Comparison of ENCODE assay signal across 13 cellular contexts in the genomic region with DNA sequence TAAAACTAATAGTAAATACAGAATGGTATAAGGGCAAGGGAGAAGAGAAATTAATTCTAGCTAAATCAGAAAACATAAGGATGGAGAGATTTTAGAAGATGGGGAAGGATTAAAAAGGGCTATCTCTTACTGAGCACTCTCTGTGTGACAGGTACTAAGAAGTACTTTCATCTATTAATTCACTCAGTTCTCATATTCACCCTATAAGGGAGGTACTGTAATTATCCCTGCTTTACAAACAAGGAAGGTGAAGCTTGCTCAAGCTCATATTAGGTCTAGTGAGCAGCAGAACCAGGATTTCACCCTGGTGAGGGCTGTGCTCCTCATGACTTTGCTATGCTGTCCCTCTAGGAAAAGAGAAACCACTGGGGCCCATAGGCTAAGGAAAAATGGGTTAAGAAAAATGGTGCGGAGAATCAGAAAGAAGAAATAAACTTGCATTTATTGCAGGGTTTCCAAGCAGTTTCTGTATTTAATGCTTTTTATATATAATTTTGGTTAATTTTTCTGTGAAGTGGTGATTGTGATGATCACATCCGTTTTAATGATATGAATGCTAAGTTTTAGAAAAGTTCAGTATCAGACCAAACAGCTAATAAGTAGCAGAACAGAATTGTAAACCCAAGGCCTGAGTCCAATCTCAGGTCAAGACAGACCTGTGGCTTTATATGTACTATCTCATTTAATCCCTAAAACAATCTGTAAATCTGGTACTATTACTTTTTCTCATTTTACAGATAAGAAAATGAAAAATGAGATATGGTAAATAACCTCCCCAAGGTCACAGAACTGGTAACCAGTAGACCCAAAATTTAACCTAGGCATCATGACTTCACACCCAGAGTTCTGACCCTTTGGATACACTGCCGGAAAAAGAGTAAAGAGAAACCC. TPM values are rescaled to one million over a fixed set of nuclear protein-coding genes. Genes with fewer than 3 reads are reported as not detected.
DNase-seq lines count a peak whose midpoint lies in the region; ATAC-seq and TF ChIP-seq lines count a peak whose summit lies in the region.
"Had no signal": no experiment of that assay in that cellular context is flagged by ENCODE, and none has a peak within 500 bp of the region (broad histone marks: within the 10 kb centered on the region; RNA-seq: fewer than 3 reads in every experiment).

No MANE protein-coding gene starts in this region.

- no peak for TF ChIP-seq CTCF in fibroblast of lung (conservative IDR thresholded peaks at IDR 0.05 in 1 of 2, IDR thresholded peaks at IDR 0.05 in 1 of 2; ENCODE audit: low read depth in 1 of 2, low read length in 2 of 2)

- H3K9ac ChIP-seq in fibroblast of lung (ENCODE audit: insufficient read depth, low read length) = no peak overlapping the region
- H3K9ac ChIP-seq: KMS-11 had no signal

- no peaks in the 10 kb centered on the region for H3K27me3 ChIP-seq in fibroblast of lung (ENCODE audit: control insufficient read depth, insufficient read depth, low read length)
- no peaks in the 10 kb centered on the region for H3K27me3 ChIP-seq in HAP-1 (ENCODE audit: low read depth)

- no peaks in the 10 kb centered on the region for H3K27me3 Mint-ChIP-seq in stimulated activated naive CD8-positive, alpha-beta T cell treated with anti-CD3 and anti-CD28 coated beads, Interleukin-15, Interleukin-2, amounts not matched to agents 100 ng/mL and 50 ng/mL, for 24 hours

- no peaks in the 10 kb centered on the region for H3K9me3 Mint-ChIP-seq in stimulated activated naive CD8-positive, alpha-beta T cell treated with anti-CD3 and anti-CD28 coated beads, Interleukin-15, Interleukin-2, amounts not matched to agents 100 ng/mL and 50 ng/mL, for 24 hours

- no peak overlapping the region for H2AFZ ChIP-seq in fibroblast of lung (ENCODE audit: low read length)

- in situ Hi-C loops in HAP-1 (cut with MboI; ENCODE audit: low sequenced_read_pairs) = no loop called here

- H3K4me1 Mint-ChIP-seq in stimulated activated naive CD8-positive, alpha-beta T cell treated with anti-CD3 and anti-CD28 coated beads, Interleukin-15, Interleukin-2, amounts not matched to agents 100 ng/mL and 50 ng/mL, for 24 hours (ENCODE audit: low read depth) = peaks cover 40% of the 10 kb centered on the region

- no peak for ATAC-seq in stimulated activated naive CD8-positive, alpha-beta T cell treated with anti-CD3 and anti-CD28 coated beads, Interleukin-15, Interleukin-2, amounts not matched to agents 100 U/mL and 50 U/mL, for 24 hours

- no peak overlapping the region for H3K27ac Mint-ChIP-seq in stimulated activated naive CD8-positive, alpha-beta T cell treated with anti-CD3 and anti-CD28 coated beads, Interleukin-15, Interleukin-2, amounts not matched to agents 100 ng/mL and 50 ng/mL, for 24 hours

- H3K79me2 ChIP-seq in fibroblast of lung (ENCODE audit: control insufficient read depth, insufficient read depth, low read length) = peaks cover 16% of the 10 kb centered on the region

- no peak for DNase-seq in stimulated activated naive CD8-positive, alpha-beta T cell treated with anti-CD3 and anti-CD28 coated beads, Interleukin-15, Interleukin-2, amounts not matched to agents 100 U/mL and 50 U/mL, for 24 hours
- DNase-seq in RKO (ENCODE audit: low spot score) = peak; percentile 14
- DNase-seq in fibroblast of lung (ENCODE audit: low read depth in 2 of 2) = peak; percentile 15 to 24
- no peak for DNase-seq in AG08395 (ENCODE audit: low spot score)
- DNase-seq in HAP-1 (ENCODE audit: low spot score in 2 of 2) = no peak
- no peak for DNase-seq in NCI-H187 treated with DMSO at 0.1 percent for 48 hours (lab: John Stamatoyannopoulos, UW)
- DNase-seq in NK-92 treated with Interleukin-12 subunit alpha and Interleukin-12 subunit beta, amount 100 ng/mL, for 24 hours (lab: John Stamatoyannopoulos, UW) = no peak
- DNase-seq: activated naive CD4-positive, alpha-beta T cell; DMS153; NCI-H526 treated with DMSO at 0.1 percent for 48 hours; stimulated activated CD8-positive, alpha-beta memory T cell treated with anti-CD3 and anti-CD28 coated beads, Interleukin-4, amount 100 ng/mL, for 48 hours had no signal

- H3K4me3 Mint-ChIP-seq in stimulated activated naive CD8-positive, alpha-beta T cell treated with anti-CD3 and anti-CD28 coated beads, Interleukin-15, Interleukin-2, amounts not matched to agents 100 ng/mL and 50 ng/mL, for 24 hours = peak overlapping the region; percentile 90

- H3K27ac ChIP-seq in fibroblast of lung (ENCODE audit: insufficient read depth, low read length) = no peak overlapping the region
- H3K27ac ChIP-seq: KMS-11 had no signal

- H3K36me3 Mint-ChIP-seq in stimulated activated naive CD8-positive, alpha-beta T cell treated with anti-CD3 and anti-CD28 coated beads, Interleukin-15, Interleukin-2, amounts not matched to agents 100 ng/mL and 50 ng/mL, for 24 hours (ENCODE audit: low read depth) = peaks cover 14% of the 10 kb centered on the region

- H3K9me3 ChIP-seq in fibroblast of lung (ENCODE audit: control insufficient read depth, insufficient read depth, low read depth, low read length) = no peaks in the 10 kb centered on the region
- H3K9me3 ChIP-seq in HAP-1 = no peaks in the 10 kb centered on the region

- peaks cover 2% of the 10 kb centered on the region for H3K4me1 ChIP-seq in fibroblast of lung (ENCODE audit: control insufficient read depth, extremely low read depth, insufficient read depth, low read length)
- peaks cover 12% of the 10 kb centered on the region; the same call in 1 of the 2 replicates for H3K4me1 ChIP-seq in HAP-1

- H3K4me2 ChIP-seq in fibroblast of lung (ENCODE audit: extremely low read depth, insufficient read depth, low read length) = peak overlapping the region; percentile 18

- H3K36me3 ChIP-seq in fibroblast of lung (ENCODE audit: control insufficient read depth, insufficient read depth, low read length) (no peaks in the 10 kb centered on the region), HAP-1 (replicated peaks) (no peaks in the 10 kb centered on the region)

- H4K20me1 ChIP-seq in fibroblast of lung (ENCODE audit: control insufficient read depth, extremely low read depth, insufficient read depth, low read length) = no peaks in the 10 kb centered on the region

- H3K4me3 ChIP-seq in fibroblast of lung (replicated peaks in 1 of 4; ENCODE audit: control extremely low read depth in 1 of 4, insufficient read depth in 1 of 4, low read depth in 3 of 4, low read length in 4 of 4) (peak overlapping the region in 1 of 4 experiments; percentile 94), HAP-1 (no peak overlapping the region)

RNA-seq across cellular contexts. Expression of gene PCNX2, which starts 1.7 kb away (rescaled TPM):
- 34.4 and 37.8 TPM in 2 replicates for total RNA-seq in fibroblast of lung
- 13.0 and 17.6 TPM in 2 replicates for polyA plus RNA-seq in fibroblast of lung
- polyA plus RNA-seq in fibroblast of lung (2012) = 7.5 and 12.5 TPM in 2 replicates
- polyA minus RNA-seq in fibroblast of lung (ENCODE audit: low replicate concordance) = 90.3 and 142 TPM in 2 replicates

RNA-seq across cellular contexts. Expression of gene MAP3K21, which starts 33.7 kb away (rescaled TPM):
- 0.17 and 0.51 TPM in 2 replicates for total RNA-seq in fibroblast of lung
- 0.07 and 0.27 TPM in 2 replicates for polyA plus RNA-seq in fibroblast of lung
- 0.03 and 0.16 TPM in 2 replicates for polyA plus RNA-seq in fibroblast of lung (2012)
- polyA minus RNA-seq in fibroblast of lung (ENCODE audit: low replicate concordance) = 0.52 TPM in 1 of 2 replicates, not detected in the other

Comparison
In these comparisons a context has a peak if more than half of its experiments do, and no peak if none do; other contexts are left out.
1. DNase-seq: peak in RKO (single experiment) and fibroblast of lung (2 of 2); none in stimulated activated naive CD8-positive, alpha-beta T cell treated with anti-CD3 and anti-CD28 coated beads, Interleukin-15, Interleukin-2, amounts not matched to agents 100 U/mL and 50 U/mL, for 24 hours (single experiment), AG08395 (single experiment), HAP-1 (0 of 2), NCI-H187 treated with DMSO at 0.1 percent for 48 hours (single experiment) and NK-92 treated with Interleukin-12 subunit alpha and Interleukin-12 subunit beta, amount 100 ng/mL, for 24 hours (single experiment).